Comparison of ENCODE assay signal across 8 cellular contexts in the genomic region with DNA sequence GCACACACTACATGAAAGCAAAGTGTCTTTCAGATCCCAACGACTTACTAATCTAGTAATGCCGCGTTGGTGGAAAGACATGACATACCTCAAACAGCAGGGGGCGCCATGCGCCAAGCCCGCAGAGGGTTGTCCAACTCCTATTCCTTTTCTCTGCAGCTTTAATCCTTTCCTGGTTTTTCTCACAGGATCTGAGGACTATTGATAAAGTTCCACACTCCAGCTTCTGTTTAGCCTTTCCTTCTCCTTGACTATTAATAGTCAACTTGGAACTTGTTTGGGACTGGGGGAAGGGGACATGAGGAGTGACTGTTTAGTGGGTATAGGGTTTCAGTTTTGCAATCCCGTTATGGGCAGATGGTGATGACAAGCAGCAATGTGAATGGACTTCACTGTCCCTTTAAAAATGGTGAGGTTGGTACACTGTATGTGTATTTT.
DNase-seq lines count a peak whose midpoint lies in the region; ATAC-seq and TF ChIP-seq lines count a peak whose summit lies in the region.

No MANE protein-coding gene starts in this region.

- peak overlapping the region; percentile 92 for H3K27ac ChIP-seq in caudate nucleus (ENCODE audit: low read depth, low read length)

- ATAC-seq in HG03066 (IDR thresholded peaks at IDR 0.05; ENCODE audit: low read depth, unreplicated experiment), result peak; percentile 61
- no peak for ATAC-seq in HG03139 (IDR thresholded peaks at IDR 0.05; ENCODE audit: unreplicated experiment)

- DNase-seq in NCI-H2196 (lab: John Stamatoyannopoulos, UW; ENCODE audit: unreplicated experiment) (peak; percentile 84), caudate nucleus (lab: John Stamatoyannopoulos, UW) (peak in 57 of 61 donors; percentile 17 to 88 (median 67)), kidney tubule cell (ENCODE audit: low spot score) (peak; percentile 75)
- DNase-seq in stimulated activated CD4-positive, alpha-beta T cell treated with anti-CD3 and anti-CD28 coated beads, Interleukin-2, amount 100 ng/mL, for 24 hours, result peak; percentile 82 to 84

- H3K4me3 ChIP-seq in WI38 (ENCODE audit: low read depth, low read length), result no peak overlapping the region

- TF ChIP-seq CTCF in GM12872 (IDR thresholded peaks at IDR 0.05; ENCODE audit: insufficient read depth, low read depth, low read length), result peak; percentile 92
- peak; percentile 83 for TF ChIP-seq CTCF in WI38 (IDR thresholded peaks at IDR 0.05; ENCODE audit: low read depth, low read length)
